In the genomic region with DNA sequence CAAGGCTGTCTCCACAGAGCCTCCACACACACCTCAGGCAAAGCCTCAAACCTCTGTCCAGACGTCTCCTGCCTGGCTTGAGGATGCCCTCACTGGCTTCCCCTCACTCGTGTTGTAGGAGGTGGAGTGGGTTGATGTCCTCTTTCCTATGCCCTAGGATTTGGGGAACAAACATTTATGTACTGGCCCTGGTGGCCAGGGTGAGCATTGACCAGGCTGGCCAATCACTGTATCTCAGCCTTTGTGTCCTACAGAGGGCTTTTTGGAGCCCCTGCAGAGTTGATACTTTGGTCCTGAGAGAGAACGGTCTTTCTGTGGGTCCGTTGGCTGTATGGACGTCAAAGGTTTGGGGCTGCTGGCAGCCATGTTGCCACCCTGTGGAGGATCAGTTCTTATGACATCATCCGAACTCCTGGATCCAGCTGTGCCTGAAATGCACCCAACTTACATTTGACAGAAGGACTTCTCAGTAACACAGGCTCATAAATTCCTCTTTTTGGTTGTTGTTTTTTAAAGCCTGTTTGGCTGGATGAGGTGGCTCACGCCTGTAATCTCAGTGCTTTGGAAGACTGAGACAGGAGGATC, we compare ENCODE assay signal across 25 cellular contexts. TPM values are rescaled to one million over a fixed set of nuclear protein-coding genes. Genes with fewer than 3 reads are reported as not detected.
DNase-seq lines count a peak whose midpoint lies in the region; ATAC-seq and TF ChIP-seq lines count a peak whose summit lies in the region.
"Had no signal": no experiment of that assay in that cellular context is flagged by ENCODE, and none has a peak within 500 bp of the region (broad histone marks: within the 10 kb centered on the region; RNA-seq: fewer than 3 reads in every experiment).

No MANE protein-coding gene starts in this region.

- H3K27ac Mint-ChIP-seq in activated CD8-positive, alpha-beta T cell treated with anti-CD3 and anti-CD28 coated beads for 36 hours: no peak overlapping the region
- no peak overlapping the region for H3K27ac Mint-ChIP-seq in activated CD8-positive, alpha-beta T cell treated with anti-CD3 and anti-CD28 coated beads, Interleukin-2, amount 10 ng/mL, durations not matched to agents 7 days and 5 days
- H3K27ac Mint-ChIP-seq: activated T-helper 2 cell treated with anti-CD3 and anti-CD28 coated beads, Interferon-gamma antibody, Interleukin-2, Interleukin-4, amounts not matched to agents 10 μg/mL and 5 μg/mL and 100 μg/mL, durations not matched to agents 14 hours and 24 hours and 36 hours; CD8-positive, alpha-beta T cell; T-helper 1 cell treated with Interleukin-12 subunit alpha and Interleukin-12 subunit beta and Interleukin-4 antibody, amounts not matched to agents 30 μg/mL and 1 μg/mL, for 36 hours had no signal

- H3K36me3 ChIP-seq in MM.1S (replicated peaks; ENCODE audit: insufficient read depth, low read length) (no peaks in the 10 kb centered on the region), lower lobe of right lung (no peaks in the 10 kb centered on the region)

- H3K27me3 ChIP-seq in MM.1S (replicated peaks; ENCODE audit: insufficient read depth, low read length): no peaks in the 10 kb centered on the region
- H3K27me3 ChIP-seq in lower lobe of right lung (ENCODE audit: low read depth): no peaks in the 10 kb centered on the region

- 0 out of 2 replicates have a peak overlapping the region, but pooled peaks have one; percentile 27 for H2AFZ ChIP-seq in MM.1S (ENCODE audit: low read length)

- no peak overlapping the region for H3K4me2 ChIP-seq in MM.1S (ENCODE audit: low read depth, low read length)

- no peaks in the 10 kb centered on the region for H3K9me3 Mint-ChIP-seq in activated CD8-positive, alpha-beta T cell treated with anti-CD3 and anti-CD28 coated beads for 36 hours
- H3K9me3 Mint-ChIP-seq in activated CD8-positive, alpha-beta T cell treated with anti-CD3 and anti-CD28 coated beads, Interleukin-2, amount 10 ng/mL, durations not matched to agents 7 days and 5 days (ENCODE audit: insufficient read depth): no peaks in the 10 kb centered on the region
- H3K9me3 Mint-ChIP-seq: activated T-helper 2 cell treated with anti-CD3 and anti-CD28 coated beads, Interferon-gamma antibody, Interleukin-2, Interleukin-4, amounts not matched to agents 10 μg/mL and 5 μg/mL and 100 μg/mL, durations not matched to agents 14 hours and 24 hours and 36 hours; CD8-positive, alpha-beta T cell; T-helper 1 cell treated with Interleukin-12 subunit alpha and Interleukin-12 subunit beta and Interleukin-4 antibody, amounts not matched to agents 30 μg/mL and 1 μg/mL, for 36 hours had no signal

- no peaks in the 10 kb centered on the region for H3K4me1 ChIP-seq in MM.1S (ENCODE audit: low read length)
- no peaks in the 10 kb centered on the region for H3K4me1 ChIP-seq in lower lobe of right lung

- H3K27me3 Mint-ChIP-seq in activated CD8-positive, alpha-beta T cell treated with anti-CD3 and anti-CD28 coated beads for 36 hours: no peaks in the 10 kb centered on the region
- no peaks in the 10 kb centered on the region for H3K27me3 Mint-ChIP-seq in activated CD8-positive, alpha-beta T cell treated with anti-CD3 and anti-CD28 coated beads, Interleukin-2, amount 10 ng/mL, durations not matched to agents 7 days and 5 days (ENCODE audit: low read depth)
- H3K27me3 Mint-ChIP-seq: naive thymus-derived CD4-positive, alpha-beta T cell had no signal

- H3K4me3 ChIP-seq in MM.1S (ENCODE audit: low read length): no peak overlapping the region
- H3K4me3 ChIP-seq in epithelial cell of proximal tubule (ENCODE audit: low read depth, low read length): no peak overlapping the region
- H3K4me3 ChIP-seq in lower lobe of right lung: no peak overlapping the region

- H3K27ac ChIP-seq in MM.1S (ENCODE audit: low read length) (no peak overlapping the region), lower lobe of right lung (no peak overlapping the region)

- no peaks in the 10 kb centered on the region for H3K9me2 ChIP-seq in MM.1S (replicated peaks; ENCODE audit: insufficient read depth, low read length)

- no peaks in the 10 kb centered on the region for H3F3A ChIP-seq in MM.1S (ENCODE audit: insufficient read depth, low read length)

- no peaks in the 10 kb centered on the region for H3K36me3 Mint-ChIP-seq in activated CD8-positive, alpha-beta T cell treated with anti-CD3 and anti-CD28 coated beads for 36 hours (ENCODE audit: low read depth)
- H3K36me3 Mint-ChIP-seq in activated CD8-positive, alpha-beta T cell treated with anti-CD3 and anti-CD28 coated beads, Interleukin-2, amount 10 ng/mL, durations not matched to agents 7 days and 5 days (ENCODE audit: low read depth): no peaks in the 10 kb centered on the region
- H3K36me3 Mint-ChIP-seq: CD8-positive, alpha-beta T cell had no signal

- CTCF ChIA-PET in activated CD8-positive, alpha-beta T cell treated with anti-CD3 and anti-CD28 coated beads for 36 hours (lab: Charles Lee): no interaction called here
- CTCF ChIA-PET in activated CD8-positive, alpha-beta T cell treated with anti-CD3 and anti-CD28 coated beads, Interleukin-2, amount 10 ng/mL, durations not matched to agents 7 days and 5 days (lab: Charles Lee): interaction anchor here (1.6 kb wide), 1 partner anchor 37 kb away, joined by 5 read pairs; a partner anchor contains a TSS

- no peaks in the 10 kb centered on the region for H4K20me1 ChIP-seq in MM.1S (ENCODE audit: insufficient read depth, low read length)

- no peak overlapping the region for H3K4me3 Mint-ChIP-seq in activated CD8-positive, alpha-beta T cell treated with anti-CD3 and anti-CD28 coated beads for 36 hours
- H3K4me3 Mint-ChIP-seq in activated CD8-positive, alpha-beta T cell treated with anti-CD3 and anti-CD28 coated beads, Interleukin-2, amount 10 ng/mL, durations not matched to agents 7 days and 5 days: no peak overlapping the region
- H3K4me3 Mint-ChIP-seq: CD8-positive, alpha-beta T cell; T-helper 1 cell treated with Interleukin-12 subunit alpha and Interleukin-12 subunit beta and Interleukin-4 antibody, amounts not matched to agents 30 μg/mL and 1 μg/mL, for 36 hours had no signal

- peaks cover 4% of the 10 kb centered on the region for H3K4me1 Mint-ChIP-seq in activated CD8-positive, alpha-beta T cell treated with anti-CD3 and anti-CD28 coated beads for 36 hours (ENCODE audit: low read depth)
- peaks cover 11% of the 10 kb centered on the region for H3K4me1 Mint-ChIP-seq in activated CD8-positive, alpha-beta T cell treated with anti-CD3 and anti-CD28 coated beads, Interleukin-2, amount 10 ng/mL, durations not matched to agents 7 days and 5 days (ENCODE audit: low read depth)

- peak; percentile 39 for ATAC-seq in activated CD8-positive, alpha-beta T cell treated with anti-CD3 and anti-CD28 coated beads for 36 hours
- no peak for ATAC-seq in activated CD8-positive, alpha-beta T cell treated with anti-CD3 and anti-CD28 coated beads, Interleukin-2, amount 10 ng/mL, durations not matched to agents 7 days and 5 days
- no peak for ATAC-seq in GM18907 (IDR thresholded peaks at IDR 0.05; ENCODE audit: unreplicated experiment)
- ATAC-seq in lower lobe of right lung: no peak
- ATAC-seq in GM19324 (IDR thresholded peaks at IDR 0.05; ENCODE audit: low FRiP score, unreplicated experiment): no peak
- ATAC-seq: CD8-positive, alpha-beta T cell; naive thymus-derived CD4-positive, alpha-beta T cell had no signal

- H3K9ac ChIP-seq in MM.1S (ENCODE audit: low read length): no peak overlapping the region

- H3K9me3 ChIP-seq in MM.1S (replicated peaks; ENCODE audit: insufficient read depth, low read length): no peaks in the 10 kb centered on the region
- H3K9me3 ChIP-seq in lower lobe of right lung: no peaks in the 10 kb centered on the region

- POLR2A ChIA-PET in activated CD8-positive, alpha-beta T cell treated with anti-CD3 and anti-CD28 coated beads for 36 hours (lab: Charles Lee): interaction anchor here (1.5 kb wide), 1 partner anchor 14 kb away, joined by 3 read pairs; no protein-coding TSS in a partner anchor
- POLR2A ChIA-PET in activated CD8-positive, alpha-beta T cell treated with anti-CD3 and anti-CD28 coated beads, Interleukin-2, amount 10 ng/mL, durations not matched to agents 7 days and 5 days (lab: Charles Lee): interaction anchor here (1.1 kb wide), 1 partner anchor 1012 kb away, joined by 4 read pairs; no protein-coding TSS in a partner anchor

- intact Hi-C loops in activated CD8-positive, alpha-beta T cell treated with anti-CD3 and anti-CD28 coated beads for 36 hours (cut with micrococcal nuclease): no loop called here
- intact Hi-C loops in lower lobe of right lung (cut with DNase I): no loop called here

- no peak for TF ChIP-seq CTCF in activated CD8-positive, alpha-beta T cell treated with anti-CD3 and anti-CD28 coated beads for 36 hours (IDR thresholded peaks at IDR 0.05)
- TF ChIP-seq CTCF in MM.1S (IDR thresholded peaks at IDR 0.05; ENCODE audit: low read length) (peak; percentile 17; the same call in 1 of the 2 replicates), epithelial cell of proximal tubule (conservative IDR thresholded peaks at IDR 0.05; ENCODE audit: low read depth, low read length) (peak; percentile 17), lower lobe of right lung (IDR thresholded peaks at IDR 0.05) (no peak)

- DNase-seq in activated CD8-positive, alpha-beta T cell treated with anti-CD3 and anti-CD28 coated beads for 36 hours: no peak
- DNase-seq in activated CD8-positive, alpha-beta T cell treated with anti-CD3 and anti-CD28 coated beads, Interleukin-2, amount 10 ng/mL, durations not matched to agents 7 days and 5 days: no peak
- DNase-seq in MM.1S (no peak), epithelial cell of proximal tubule (ENCODE audit: low read depth) (no peak), lower lobe of right lung (no peak), D341Med (ENCODE audit: low spot score) (no peak)
- DNase-seq: caudate nucleus; CD8-positive, alpha-beta T cell; effector CD4-positive, alpha-beta T cell; KBM-7; kidney; naive thymus-derived CD4-positive, alpha-beta T cell; NCI-H2081; NCI-H510A treated with DMSO at 0.1 percent for 48 hours; SHP77; small intestine; stimulated activated CD4-positive, alpha-beta T cell treated with anti-CD3 and anti-CD28 coated beads, Interleukin-4, amount 100 ng/mL, for 1 hour; substantia nigra had no signal

- H3K79me2 ChIP-seq in MM.1S (ENCODE audit: low read length): no peaks in the 10 kb centered on the region

RNA-seq across cellular contexts. Expression of a gene that starts 2.3 kb away (rescaled TPM):
- total RNA-seq in activated CD8-positive, alpha-beta T cell treated with anti-CD3 and anti-CD28 coated beads for 36 hours: under 1 TPM; 0.18 to 0.23 TPM
- total RNA-seq in activated CD8-positive, alpha-beta T cell treated with anti-CD3 and anti-CD28 coated beads, Interleukin-2, amount 10 ng/mL, durations not matched to agents 7 days and 5 days: under 1 TPM in 1 of 2 experiments, not detected in 1; 0.21 TPM
- not detected in 2 replicates for total RNA-seq in epithelial cell of proximal tubule
- 0.41 TPM for total RNA-seq in lower lobe of right lung
- total RNA-seq: A673, Daoy, fibroblast of lung had no signal

RNA-seq across cellular contexts. Expression of a gene that starts 23.7 kb away (rescaled TPM):
- total RNA-seq in activated CD8-positive, alpha-beta T cell treated with anti-CD3 and anti-CD28 coated beads for 36 hours: 10 to 100 TPM; 27.8 to 32.0 TPM
- 10 to 100 TPM; 29.3 to 35.7 TPM for total RNA-seq in activated CD8-positive, alpha-beta T cell treated with anti-CD3 and anti-CD28 coated beads, Interleukin-2, amount 10 ng/mL, durations not matched to agents 7 days and 5 days
- total RNA-seq in epithelial cell of proximal tubule (37.5 and 55.1 TPM in 2 replicates), lower lobe of right lung (41.8 TPM)

RNA-seq across cellular contexts. Expression of a gene that starts 36.3 kb away (rescaled TPM):
- total RNA-seq in activated CD8-positive, alpha-beta T cell treated with anti-CD3 and anti-CD28 coated beads for 36 hours: 10 to 100 TPM; 26.8 to 29.8 TPM
- total RNA-seq in activated CD8-positive, alpha-beta T cell treated with anti-CD3 and anti-CD28 coated beads, Interleukin-2, amount 10 ng/mL, durations not matched to agents 7 days and 5 days: 10 to 100 TPM; 40.9 to 42.7 TPM
- total RNA-seq in epithelial cell of proximal tubule (23.1 and 36.0 TPM in 2 replicates), lower lobe of right lung (33.2 TPM)

Comparison
In these comparisons a context has a peak if more than half of its experiments do, and no peak if none do; other contexts are left out.
1. CTCF ChIP-seq: peak in MM.1S (single experiment) and epithelial cell of proximal tubule (single experiment); none in activated CD8-positive, alpha-beta T cell treated with anti-CD3 and anti-CD28 coated beads for 36 hours (single experiment) and lower lobe of right lung (single experiment).